ENCODE assay signal across 2 cellular contexts in the genomic region with DNA sequence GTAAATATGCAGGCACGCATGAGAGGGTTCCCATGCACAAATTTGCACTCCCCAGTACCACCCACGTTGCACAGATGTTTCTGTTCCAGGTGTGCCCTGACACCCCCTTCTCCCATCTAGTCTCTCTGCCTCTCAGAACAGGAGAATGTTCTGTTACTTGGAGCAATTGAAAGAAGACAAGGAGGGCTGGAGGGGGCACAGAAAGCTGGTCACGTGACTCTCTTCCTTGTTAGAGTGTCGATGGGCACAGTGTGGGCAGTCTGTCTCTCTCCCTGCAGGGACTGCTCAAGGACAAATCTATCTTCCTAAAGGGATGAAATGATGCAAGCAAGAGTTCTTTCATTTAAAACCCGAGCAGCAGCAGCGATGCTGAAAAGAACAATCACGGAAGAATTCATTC.
TF ChIP-seq lines count a peak whose summit lies in the region.

No MANE protein-coding gene starts in this region.

TF ChIP-seq in HepG2, 621 proteins besides CTCF, POLR2A, EP300 and RAD21:
- TF ChIP-seq RAD51 (IDR thresholded peaks at IDR 0.05; ENCODE audit: borderline replicate concordance) (peak; percentile 83), SALL1 (CRISPR knock-in tag; IDR thresholded peaks at IDR 0.05) (no peak)
- TF ChIP-seq, protein P1, sequence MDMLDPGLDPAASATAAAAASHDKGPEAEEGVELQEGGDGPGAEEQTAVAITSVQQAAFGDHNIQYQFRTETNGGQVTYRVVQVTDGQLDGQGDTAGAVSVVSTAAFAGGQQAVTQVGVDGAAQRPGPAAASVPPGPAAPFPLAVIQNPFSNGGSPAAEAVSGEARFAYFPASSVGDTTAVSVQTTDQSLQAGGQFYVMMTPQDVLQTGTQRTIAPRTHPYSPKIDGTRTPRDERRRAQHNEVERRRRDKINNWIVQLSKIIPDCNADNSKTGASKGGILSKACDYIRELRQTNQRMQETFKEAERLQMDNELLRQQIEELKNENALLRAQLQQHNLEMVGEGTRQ (IDR thresholded peaks at IDR 0.05; ENCODE audit: low read depth, low read length), result peak; percentile 72
- TF ChIP-seq, protein P1 (CRISPR knock-in tag; IDR thresholded peaks at IDR 0.05; ENCODE audit: borderline replicate concordance), result no peak
TF ChIP-seq in HepG2: peak in this region for 2.

TF ChIP-seq in K562, 482 proteins besides CTCF, POLR2A, EP300 and RAD21:
- TF ChIP-seq RBM14 (IDR thresholded peaks at IDR 0.05; ENCODE audit: borderline replicate concordance, insufficient read depth, low read depth, low read length), result no peak
- TF ChIP-seq, protein P2, sequence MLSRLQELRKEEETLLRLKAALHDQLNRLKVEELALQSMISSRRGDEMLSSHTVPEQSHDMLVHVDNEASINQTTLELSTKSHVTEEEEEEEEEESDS (CRISPR knock-in tag; IDR thresholded peaks at IDR 0.05), result no peak
- TF ChIP-seq ZNF41 (CRISPR knock-in tag; conservative IDR thresholded peaks at IDR 0.05), result no peak
- no peak for TF ChIP-seq SMAD1 (IDR thresholded peaks at IDR 0.05; ENCODE audit: low read depth, low read length, partially characterized antibody)
- no peak for TF ChIP-seq MYC (IDR thresholded peaks at IDR 0.05; ENCODE audit: low read depth, low read length)
- TF ChIP-seq MYC (CRISPR knock-in tag; IDR thresholded peaks at IDR 0.05; ENCODE audit: borderline replicate concordance, low read depth), result no peak
- TF ChIP-seq ZNF184 (CRISPR knock-in tag; IDR thresholded peaks at IDR 0.05), result no peak
- TF ChIP-seq MTA2 (IDR thresholded peaks at IDR 0.05; ENCODE audit: low read depth), result no peak
- TF ChIP-seq POLR2H (tag; IDR thresholded peaks at IDR 0.05; ENCODE audit: low read depth), result no peak
- no peak for TF ChIP-seq ZBTB2 (IDR thresholded peaks at IDR 0.05)
- TF ChIP-seq RAD51 (IDR thresholded peaks at IDR 0.05; ENCODE audit: borderline replicate concordance, low read depth), result peak; percentile 74
- TF ChIP-seq ATF7 (IDR thresholded peaks at IDR 0.05), result no peak
- TF ChIP-seq SMC3 (conservative IDR thresholded peaks at IDR 0.05; ENCODE audit: insufficient read depth, low read depth, low read length), result no peak
- TF ChIP-seq USF1 (CRISPR knock-in tag; IDR thresholded peaks at IDR 0.05), result peak; percentile 59
- no peak for TF ChIP-seq NKRF (IDR thresholded peaks at IDR 0.05; ENCODE audit: borderline replicate concordance)
- no peak for TF ChIP-seq ETS2 (tag; IDR thresholded peaks at IDR 0.05; ENCODE audit: borderline replicate concordance, poor library complexity, severe bottlenecking)
- no peak for TF ChIP-seq WHSC1 (IDR thresholded peaks at IDR 0.05; ENCODE audit: low read length)
- peak; percentile 47 for TF ChIP-seq CBFA2T2 (conservative IDR thresholded peaks at IDR 0.05)
- TF ChIP-seq, protein P3, sequence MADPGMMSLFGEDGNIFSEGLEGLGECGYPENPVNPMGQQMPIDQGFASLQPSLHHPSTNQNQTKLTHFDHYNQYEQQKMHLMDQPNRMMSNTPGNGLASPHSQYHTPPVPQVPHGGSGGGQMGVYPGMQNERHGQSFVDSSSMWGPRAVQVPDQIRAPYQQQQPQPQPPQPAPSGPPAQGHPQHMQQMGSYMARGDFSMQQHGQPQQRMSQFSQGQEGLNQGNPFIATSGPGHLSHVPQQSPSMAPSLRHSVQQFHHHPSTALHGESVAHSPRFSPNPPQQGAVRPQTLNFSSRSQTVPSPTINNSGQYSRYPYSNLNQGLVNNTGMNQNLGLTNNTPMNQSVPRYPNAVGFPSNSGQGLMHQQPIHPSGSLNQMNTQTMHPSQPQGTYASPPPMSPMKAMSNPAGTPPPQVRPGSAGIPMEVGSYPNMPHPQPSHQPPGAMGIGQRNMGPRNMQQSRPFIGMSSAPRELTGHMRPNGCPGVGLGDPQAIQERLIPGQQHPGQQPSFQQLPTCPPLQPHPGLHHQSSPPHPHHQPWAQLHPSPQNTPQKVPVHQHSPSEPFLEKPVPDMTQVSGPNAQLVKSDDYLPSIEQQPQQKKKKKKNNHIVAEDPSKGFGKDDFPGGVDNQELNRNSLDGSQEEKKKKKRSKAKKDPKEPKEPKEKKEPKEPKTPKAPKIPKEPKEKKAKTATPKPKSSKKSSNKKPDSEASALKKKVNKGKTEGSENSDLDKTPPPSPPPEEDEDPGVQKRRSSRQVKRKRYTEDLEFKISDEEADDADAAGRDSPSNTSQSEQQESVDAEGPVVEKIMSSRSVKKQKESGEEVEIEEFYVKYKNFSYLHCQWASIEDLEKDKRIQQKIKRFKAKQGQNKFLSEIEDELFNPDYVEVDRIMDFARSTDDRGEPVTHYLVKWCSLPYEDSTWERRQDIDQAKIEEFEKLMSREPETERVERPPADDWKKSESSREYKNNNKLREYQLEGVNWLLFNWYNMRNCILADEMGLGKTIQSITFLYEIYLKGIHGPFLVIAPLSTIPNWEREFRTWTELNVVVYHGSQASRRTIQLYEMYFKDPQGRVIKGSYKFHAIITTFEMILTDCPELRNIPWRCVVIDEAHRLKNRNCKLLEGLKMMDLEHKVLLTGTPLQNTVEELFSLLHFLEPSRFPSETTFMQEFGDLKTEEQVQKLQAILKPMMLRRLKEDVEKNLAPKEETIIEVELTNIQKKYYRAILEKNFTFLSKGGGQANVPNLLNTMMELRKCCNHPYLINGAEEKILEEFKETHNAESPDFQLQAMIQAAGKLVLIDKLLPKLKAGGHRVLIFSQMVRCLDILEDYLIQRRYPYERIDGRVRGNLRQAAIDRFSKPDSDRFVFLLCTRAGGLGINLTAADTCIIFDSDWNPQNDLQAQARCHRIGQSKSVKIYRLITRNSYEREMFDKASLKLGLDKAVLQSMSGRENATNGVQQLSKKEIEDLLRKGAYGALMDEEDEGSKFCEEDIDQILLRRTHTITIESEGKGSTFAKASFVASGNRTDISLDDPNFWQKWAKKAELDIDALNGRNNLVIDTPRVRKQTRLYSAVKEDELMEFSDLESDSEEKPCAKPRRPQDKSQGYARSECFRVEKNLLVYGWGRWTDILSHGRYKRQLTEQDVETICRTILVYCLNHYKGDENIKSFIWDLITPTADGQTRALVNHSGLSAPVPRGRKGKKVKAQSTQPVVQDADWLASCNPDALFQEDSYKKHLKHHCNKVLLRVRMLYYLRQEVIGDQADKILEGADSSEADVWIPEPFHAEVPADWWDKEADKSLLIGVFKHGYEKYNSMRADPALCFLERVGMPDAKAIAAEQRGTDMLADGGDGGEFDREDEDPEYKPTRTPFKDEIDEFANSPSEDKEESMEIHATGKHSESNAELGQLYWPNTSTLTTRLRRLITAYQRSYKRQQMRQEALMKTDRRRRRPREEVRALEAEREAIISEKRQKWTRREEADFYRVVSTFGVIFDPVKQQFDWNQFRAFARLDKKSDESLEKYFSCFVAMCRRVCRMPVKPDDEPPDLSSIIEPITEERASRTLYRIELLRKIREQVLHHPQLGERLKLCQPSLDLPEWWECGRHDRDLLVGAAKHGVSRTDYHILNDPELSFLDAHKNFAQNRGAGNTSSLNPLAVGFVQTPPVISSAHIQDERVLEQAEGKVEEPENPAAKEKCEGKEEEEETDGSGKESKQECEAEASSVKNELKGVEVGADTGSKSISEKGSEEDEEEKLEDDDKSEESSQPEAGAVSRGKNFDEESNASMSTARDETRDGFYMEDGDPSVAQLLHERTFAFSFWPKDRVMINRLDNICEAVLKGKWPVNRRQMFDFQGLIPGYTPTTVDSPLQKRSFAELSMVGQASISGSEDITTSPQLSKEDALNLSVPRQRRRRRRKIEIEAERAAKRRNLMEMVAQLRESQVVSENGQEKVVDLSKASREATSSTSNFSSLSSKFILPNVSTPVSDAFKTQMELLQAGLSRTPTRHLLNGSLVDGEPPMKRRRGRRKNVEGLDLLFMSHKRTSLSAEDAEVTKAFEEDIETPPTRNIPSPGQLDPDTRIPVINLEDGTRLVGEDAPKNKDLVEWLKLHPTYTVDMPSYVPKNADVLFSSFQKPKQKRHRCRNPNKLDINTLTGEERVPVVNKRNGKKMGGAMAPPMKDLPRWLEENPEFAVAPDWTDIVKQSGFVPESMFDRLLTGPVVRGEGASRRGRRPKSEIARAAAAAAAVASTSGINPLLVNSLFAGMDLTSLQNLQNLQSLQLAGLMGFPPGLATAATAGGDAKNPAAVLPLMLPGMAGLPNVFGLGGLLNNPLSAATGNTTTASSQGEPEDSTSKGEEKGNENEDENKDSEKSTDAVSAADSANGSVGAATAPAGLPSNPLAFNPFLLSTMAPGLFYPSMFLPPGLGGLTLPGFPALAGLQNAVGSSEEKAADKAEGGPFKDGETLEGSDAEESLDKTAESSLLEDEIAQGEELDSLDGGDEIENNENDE (IDR thresholded peaks at IDR 0.05; ENCODE audit: low read depth, low read length), result no peak
- TF ChIP-seq RFX7 (CRISPR knock-in tag; IDR thresholded peaks at IDR 0.05), result no peak
- no peak for TF ChIP-seq XRCC4 (IDR thresholded peaks at IDR 0.05; ENCODE audit: extremely low read depth, insufficient read depth, insufficient read length)
- TF ChIP-seq RBM34 (IDR thresholded peaks at IDR 0.05; ENCODE audit: borderline replicate concordance, insufficient read depth, low read length), result no peak
- TF ChIP-seq CHD2 (IDR thresholded peaks at IDR 0.05; ENCODE audit: low read depth, low read length), result no peak
- TF ChIP-seq NBN (IDR thresholded peaks at IDR 0.05; ENCODE audit: low read depth), result no peak
- TF ChIP-seq SIX5 (IDR thresholded peaks at IDR 0.05; ENCODE audit: borderline replicate concordance in 1 of 2, insufficient read depth in 1 of 2, low read depth in 1 of 2, low read length in 2 of 2), result no peak
- TF ChIP-seq ZNF174 (CRISPR knock-in tag; IDR thresholded peaks at IDR 0.05), result no peak
- no peak for TF ChIP-seq PTBP1 (IDR thresholded peaks at IDR 0.05; ENCODE audit: low read depth, low read length)
- TF ChIP-seq, protein P4, sequence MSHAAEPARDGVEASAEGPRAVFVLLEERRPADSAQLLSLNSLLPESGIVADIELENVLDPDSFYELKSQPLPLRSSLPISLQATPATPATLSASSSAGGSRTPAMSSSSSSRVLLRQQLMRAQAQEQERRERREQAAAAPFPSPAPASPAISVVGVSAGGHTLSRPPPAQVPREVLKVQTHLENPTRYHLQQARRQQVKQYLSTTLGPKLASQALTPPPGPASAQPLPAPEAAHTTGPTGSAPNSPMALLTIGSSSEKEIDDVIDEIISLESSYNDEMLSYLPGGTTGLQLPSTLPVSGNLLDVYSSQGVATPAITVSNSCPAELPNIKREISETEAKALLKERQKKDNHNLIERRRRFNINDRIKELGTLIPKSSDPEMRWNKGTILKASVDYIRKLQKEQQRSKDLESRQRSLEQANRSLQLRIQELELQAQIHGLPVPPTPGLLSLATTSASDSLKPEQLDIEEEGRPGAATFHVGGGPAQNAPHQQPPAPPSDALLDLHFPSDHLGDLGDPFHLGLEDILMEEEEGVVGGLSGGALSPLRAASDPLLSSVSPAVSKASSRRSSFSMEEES (CRISPR knock-in tag; IDR thresholded peaks at IDR 0.05), result peak; percentile 92
- no peak for TF ChIP-seq ZNF764 (CRISPR knock-in tag; IDR thresholded peaks at IDR 0.05; ENCODE audit: low read depth)
- no peak for TF ChIP-seq MCM3 (IDR thresholded peaks at IDR 0.05)
- no peak for TF ChIP-seq NR1H2 (CRISPR knock-in tag; IDR thresholded peaks at IDR 0.05)
- TF ChIP-seq TOE1 (IDR thresholded peaks at IDR 0.05; ENCODE audit: borderline replicate concordance), result peak; percentile 36; the same call in 1 of the 2 replicates
- no peak for TF ChIP-seq TOE1 (CRISPR knock-in tag; IDR thresholded peaks at IDR 0.05; ENCODE audit: borderline replicate concordance, low read depth)
- TF ChIP-seq, protein P1 (CRISPR knock-in tag; IDR thresholded peaks at IDR 0.05), result peak; percentile 61
